Comparison of ENCODE assay signal across 8 cellular contexts in genomic region chr2:74959106-74959751, GRCh38. TPM values are rescaled to one million over a fixed set of nuclear protein-coding genes. Genes with fewer than 3 reads are reported as not detected.
DNase-seq lines count a peak whose midpoint lies in the region; ATAC-seq and TF ChIP-seq lines count a peak whose summit lies in the region.

No MANE protein-coding gene starts in this region.

- H3K27me3 Mint-ChIP-seq in naive B cell: no peaks in the 10 kb centered on the region

- DNase-seq in BE2C: no peak
- no peak for DNase-seq in LNCaP clone FGC (ENCODE audit: low read depth)
- DNase-seq in cardiac fibroblast (ENCODE audit: low read depth in 2 of 2): no peak
- DNase-seq in naive B cell: no peak
- no peak for DNase-seq in NCI-H1930 (lab: John Stamatoyannopoulos, UW)
- DNase-seq in cortex of kidney (lab: John Stamatoyannopoulos, UW): no peak
- DNase-seq in NCI-H2081 (lab: John Stamatoyannopoulos, UW): no peak

- H3K4me1 Mint-ChIP-seq in naive B cell: peaks cover 17 to 59% (median 28%) of the 10 kb centered on the region in 3 donors

- H3K27me3 ChIP-seq in BE2C: no peaks in the 10 kb centered on the region

- peaks cover 15 to 30% of the 10 kb centered on the region in 2 donors for H3K36me3 Mint-ChIP-seq in naive B cell

- H3K36me3 ChIP-seq in BE2C: no peaks in the 10 kb centered on the region

- H3K9me3 ChIP-seq in BE2C: no peaks in the 10 kb centered on the region

- ATAC-seq in naive B cell (ENCODE audit: low read depth in 2 of 2): no peak
- ATAC-seq in GM21737 (IDR thresholded peaks at IDR 0.05; ENCODE audit: unreplicated experiment): no peak

- H3K4me3 ChIP-seq in BE2C (ENCODE audit: low read depth, low read length): peak overlapping the region; percentile 55
- H3K4me3 ChIP-seq in LNCaP clone FGC (ENCODE audit: low read depth, low read length): peak overlapping the region; percentile 56
- peak overlapping the region; percentile 59 to 78 for H3K4me3 ChIP-seq in cardiac fibroblast (replicated peaks in 1 of 2; ENCODE audit: low read depth in 2 of 2, low read length in 2 of 2)

- H3K4me1 ChIP-seq in BE2C: no peaks in the 10 kb centered on the region

- H3K27ac Mint-ChIP-seq in naive B cell: peak overlapping the region; percentile 69 to 90 (median 84)

- no peak for TF ChIP-seq CTCF in BE2C (IDR thresholded peaks at IDR 0.05; ENCODE audit: low read depth, low read length)
- no peak for TF ChIP-seq CTCF in LNCaP clone FGC (IDR thresholded peaks at IDR 0.05; ENCODE audit: control insufficient read depth, extremely low read depth, insufficient read depth)
- no peak for TF ChIP-seq CTCF in cardiac fibroblast (IDR thresholded peaks at IDR 0.05; ENCODE audit: low read depth, low read length)

- H3K4me3 Mint-ChIP-seq in naive B cell: peak overlapping the region; percentile 77 to 92 (median 85)

- H3K9me3 Mint-ChIP-seq in naive B cell: peaks cover 0 to 11% (median 3%) of the 10 kb centered on the region in 7 donors

RNA-seq across cellular contexts. Expression of gene POLE4, which starts 0.8 kb away (rescaled TPM):
- polyA plus RNA-seq in BE2C (2012; ENCODE audit: insufficient read depth, insufficient read length, low read depth): 18.8 TPM
- polyA plus RNA-seq in naive B cell (ENCODE audit: low read depth in 6 of 6): 100 to 1,000 TPM; 145 to 229 (median 186) TPM
